ENCODE assay signal across 8 cellular contexts in the genomic region with DNA sequence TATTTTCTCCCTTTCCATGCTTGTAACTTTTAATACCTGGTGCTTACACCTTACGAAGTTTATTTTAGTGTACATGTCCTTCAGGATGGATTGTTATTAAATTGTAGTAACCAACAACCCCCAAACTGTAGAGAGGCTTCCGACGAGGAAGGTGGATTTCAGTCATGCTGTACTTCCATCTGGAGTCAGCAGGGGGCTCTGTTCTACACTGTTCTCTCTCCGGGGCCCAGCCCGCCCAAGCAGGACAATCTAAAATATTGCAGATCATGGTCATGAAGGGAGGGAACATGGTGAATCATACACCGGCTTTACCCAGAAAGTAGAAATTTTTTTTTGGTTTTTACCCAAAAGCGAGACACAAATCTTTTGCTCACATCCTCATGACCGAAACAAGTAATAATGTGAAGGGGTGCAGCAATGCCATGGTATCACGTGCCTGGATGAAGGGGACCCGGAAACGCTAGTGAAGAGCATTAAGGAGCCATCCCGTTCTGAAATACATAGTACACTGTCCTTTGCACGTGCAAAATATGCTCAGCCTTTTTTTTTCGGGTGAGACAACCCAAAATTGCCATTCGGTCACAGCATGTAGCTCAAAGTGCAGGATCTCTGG.
A peak's percentile ranks its signal among the peaks of the same experiment; 100 is the strongest.
DNase-seq lines count a peak whose midpoint lies in the region; ATAC-seq, FAIRE-seq and TF ChIP-seq lines count a peak whose summit lies in the region.

No MANE protein-coding gene starts in this region.

- peak; percentile 72 for DNase-seq in EL
- peak; percentile 5 for DNase-seq in HuH-7.5 (ENCODE audit: low spot score)
- DNase-seq in T-helper 1 cell, result peak; percentile 9 to 49 (median 44)
- peak; percentile 46 for DNase-seq in astrocyte (ENCODE audit: low read depth)
- DNase-seq in hepatocyte (ENCODE audit: low spot score), result peak; percentile 78
- DNase-seq in skeletal muscle cell (ENCODE audit: low read depth), result peak; percentile 14
- no peak for DNase-seq in NCI-H1048 (lab: John Stamatoyannopoulos, UW)

- H3K9me3 ChIP-seq in astrocyte (ENCODE audit: insufficient read depth, low read depth, low read length) (no peaks in the 10 kb centered on the region), hepatocyte (ENCODE audit: low read depth) (no peaks in the 10 kb centered on the region)

- 61% methylated on average over 15 of the region's 15 CpGs for WGBS in hepatocyte (ENCODE audit: low lambda C conversion rate, missing lambda C conversion rate)

- H3K27me3 ChIP-seq in astrocyte (ENCODE audit: insufficient read depth, low read length) (no peaks in the 10 kb centered on the region), hepatocyte (no peaks in the 10 kb centered on the region)

- H3K36me3 ChIP-seq in astrocyte (ENCODE audit: insufficient read depth, low read length) (no peaks in the 10 kb centered on the region), hepatocyte (replicated peaks; ENCODE audit: insufficient read depth, low read depth) (no peaks in the 10 kb centered on the region)

- H3K79me2 ChIP-seq in astrocyte (ENCODE audit: insufficient read depth, low read length), result no peaks in the 10 kb centered on the region
- H3K79me2 ChIP-seq in hepatocyte, result no peaks in the 10 kb centered on the region

- no peaks in the 10 kb centered on the region for H3K9me2 ChIP-seq in hepatocyte (replicated peaks; ENCODE audit: insufficient read depth)

- H3K4me1 ChIP-seq in astrocyte (ENCODE audit: insufficient read depth, low read length), result no peaks in the 10 kb centered on the region
- no peaks in the 10 kb centered on the region for H3K4me1 ChIP-seq in hepatocyte (ENCODE audit: insufficient read depth)

- TF ChIP-seq CTCF in astrocyte (IDR thresholded peaks at IDR 0.05; ENCODE audit: insufficient read depth, low read depth, low read length) (peak; percentile 77), hepatocyte (IDR thresholded peaks at IDR 0.05; ENCODE audit: poor library complexity) (peak; percentile 73)

- H3K27ac Mint-ChIP-seq in astrocyte (ENCODE audit: unreplicated experiment), result no peak overlapping the region

- H3K4me2 ChIP-seq in astrocyte (ENCODE audit: low read length) (no peak overlapping the region), hepatocyte (no peak overlapping the region)

- H3K27me3 Mint-ChIP-seq in astrocyte (ENCODE audit: low read depth, unreplicated experiment), result peaks cover 6% of the 10 kb centered on the region

- H4K20me1 ChIP-seq in astrocyte (ENCODE audit: insufficient read depth, low read length), result no peaks in the 10 kb centered on the region
- H4K20me1 ChIP-seq in hepatocyte (ENCODE audit: insufficient read depth, poor library complexity, severe bottlenecking), result no peaks in the 10 kb centered on the region

- ATAC-seq in GM21528 (IDR thresholded peaks at IDR 0.05; ENCODE audit: low FRiP score, unreplicated experiment), result peak; percentile 87

- H3K4me1 Mint-ChIP-seq in astrocyte (ENCODE audit: low read depth, unreplicated experiment), result no peaks in the 10 kb centered on the region

- FAIRE-seq in astrocyte (lab: Jason Lieb, UNC), result peak; percentile 80

- no peak overlapping the region for H2AFZ ChIP-seq in astrocyte (ENCODE audit: low read depth, low read length)
- no peak overlapping the region for H2AFZ ChIP-seq in hepatocyte

- peaks cover 3% of the 10 kb centered on the region for H3K9me3 Mint-ChIP-seq in astrocyte (ENCODE audit: unreplicated experiment)

- H3K4me3 Mint-ChIP-seq in astrocyte (ENCODE audit: unreplicated experiment), result no peak overlapping the region

- H3K9ac ChIP-seq in astrocyte (ENCODE audit: low read length), result no peak overlapping the region

- no peak overlapping the region for H3K4me3 ChIP-seq in astrocyte (ENCODE audit: insufficient read depth, low read depth, low read length)
- no peak overlapping the region for H3K4me3 ChIP-seq in hepatocyte
- no peak overlapping the region for H3K4me3 ChIP-seq in skeletal muscle cell (ENCODE audit: low read depth, low read length)

- H3K36me3 Mint-ChIP-seq in astrocyte (ENCODE audit: low read depth, unreplicated experiment), result peaks cover 1% of the 10 kb centered on the region

- H3K27ac ChIP-seq in astrocyte (ENCODE audit: low read depth, low read length) (no peak overlapping the region), hepatocyte (no peak overlapping the region)
